In the genomic region with DNA sequence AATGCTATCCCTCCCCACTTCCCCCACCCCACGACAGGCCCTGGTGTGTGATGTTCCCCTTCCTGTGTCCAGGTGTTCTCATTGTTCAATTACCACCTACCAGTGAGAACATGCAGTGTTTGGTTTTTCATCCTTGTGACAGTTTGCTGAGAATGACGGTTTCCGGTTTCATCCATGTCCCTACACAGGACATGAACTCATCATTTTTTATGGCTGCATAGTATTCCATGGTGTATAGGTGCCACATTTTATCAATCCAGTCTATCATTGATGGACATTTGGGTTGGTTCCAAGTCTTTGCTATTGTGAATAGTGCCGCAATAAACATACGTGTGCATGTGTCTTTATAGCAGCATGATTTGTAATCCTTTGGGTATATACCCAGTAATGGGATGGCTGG, we compare ENCODE assay signal across 2 cellular contexts. TPM values are rescaled to one million over a fixed set of nuclear protein-coding genes. Genes with fewer than 3 reads are reported as not detected.
DNase-seq lines count a peak whose midpoint lies in the region; ATAC-seq, FAIRE-seq and TF ChIP-seq lines count a peak whose summit lies in the region.
"Not testable (repeated sequence)": the region's sequence is repeated elsewhere in the genome, so short reads cannot be mapped to it uniquely, and the experiment has no call there.

No MANE protein-coding gene starts in this region.

- FAIRE-seq in K562 (lab: Jason Lieb, UNC): not testable (repeated sequence)

- not testable (repeated sequence) for BruUV-seq in K562 (replicated peaks; lab: Mats Ljungman, UMichigan)

- H3K9ac ChIP-seq in K562 (ENCODE audit: insufficient read depth in 1 of 2, low read depth in 2 of 2, low read length in 2 of 2): not testable (repeated sequence)

- H3K36me3 ChIP-seq in HEK293 (ENCODE audit: control insufficient read depth in 2 of 2, insufficient read depth in 1 of 2, low read length in 2 of 2); K562 (ENCODE audit: control insufficient read depth, insufficient read depth, low read length): not testable (repeated sequence)

- not testable (repeated sequence) for TF ChIP-seq RAD21 in K562 (CRISPR knock-in tag; conservative IDR thresholded peaks at IDR 0.05 in 1 of 2, IDR thresholded peaks at IDR 0.05 in 1 of 2)

- intact Hi-C loops in K562 (cut with micrococcal nuclease): not testable (repeated sequence)

- not testable (repeated sequence) for H4K20me1 ChIP-seq in K562 (replicated peaks; ENCODE audit: control insufficient read depth, insufficient read depth, low read length)

- not testable (repeated sequence) for ATAC-seq in K562

- not testable (repeated sequence) for H3K9me3 ChIP-seq in HEK293 (ENCODE audit: control insufficient read depth, insufficient read depth, low read depth, low read length); K562 (replicated peaks; ENCODE audit: control insufficient read depth, insufficient read depth, low read depth, low read length)

- not testable (repeated sequence) for H3K4me2 ChIP-seq in K562 (ENCODE audit: insufficient read depth, low read length)

- not testable (repeated sequence) for H3K9me1 ChIP-seq in K562 (ENCODE audit: control insufficient read depth, insufficient read depth, low read length)

- H2AFZ ChIP-seq in K562 (ENCODE audit: low read depth, low read length): not testable (repeated sequence)

- not testable (repeated sequence) for H3K27ac ChIP-seq in HEK293 (ENCODE audit: extremely low read depth, low read depth, low read length); K562 (ENCODE audit: extremely low read depth, low read depth, low read length)

- not testable (repeated sequence) for TF ChIP-seq CTCF in HEK293 (tag by site-specific recombination; IDR thresholded peaks at IDR 0.05); K562 (IDR thresholded peaks at IDR 0.05 in 2 of 3, conservative IDR thresholded peaks at IDR 0.05 in 1 of 3; ENCODE audit: insufficient read depth in 2 of 3, low read depth in 1 of 3, low read length in 3 of 3)

- H3K4me3 ChIP-seq in HEK293 (ENCODE audit: low read depth, low read length); K562: not testable (repeated sequence)

- CTCF ChIA-PET in HEK293 (lab: Yijun Ruan, JAX): interaction anchor here (1.3 kb wide), 1 partner anchor 15 kb away, joined by 4 read pairs; no protein-coding TSS in a partner anchor
- CTCF ChIA-PET in K562 (lab: Yijun Ruan, JAX; ENCODE audit: low intra/inter-chr PET ratio): not testable (repeated sequence)

- not testable (repeated sequence) for TF ChIP-seq EP300 in K562 (IDR thresholded peaks at IDR 0.05; ENCODE audit: low read length)

- in situ Hi-C loops in K562 (cut with MboI): not testable (repeated sequence)

- H3K4me1 ChIP-seq in HEK293 (ENCODE audit: control insufficient read depth, insufficient read depth, low read length); K562 (replicated peaks in 1 of 2; ENCODE audit: control insufficient read depth in 2 of 2, insufficient read depth in 2 of 2, low read length in 2 of 2): not testable (repeated sequence)

- POLR2A ChIA-PET in HEK293 (lab: Yijun Ruan, JAX); K562 (lab: Yijun Ruan, JAX): not testable (repeated sequence)

- not testable (repeated sequence) for DNase-seq in K562 (ENCODE audit: extremely low read depth in 1 of 4, low spot score in 3 of 4)

- TF ChIP-seq POLR2A in K562 (conservative IDR thresholded peaks at IDR 0.05): not testable (repeated sequence)

- H3K27me3 ChIP-seq in K562 (ENCODE audit: control insufficient read depth in 2 of 2, insufficient read depth in 2 of 2, low read length in 2 of 2): not testable (repeated sequence)

- WGBS in K562 (ENCODE audit: insufficient coverage, low coverage, missing lambda C conversion rate): 60% methylated on average over 3 of the region's 5 CpGs

- H3K79me2 ChIP-seq in K562 (ENCODE audit: control insufficient read depth, insufficient read depth, low read length): not testable (repeated sequence)

TF ChIP-seq in HEK293, 187 proteins besides CTCF, POLR2A, EP300 and RAD21:
- TF ChIP-seq ZNF146 (tag by site-specific recombination; IDR thresholded peaks at IDR 0.05): peak; percentile 81; the same call in 1 of the 2 replicates
- TF ChIP-seq, protein P1, sequence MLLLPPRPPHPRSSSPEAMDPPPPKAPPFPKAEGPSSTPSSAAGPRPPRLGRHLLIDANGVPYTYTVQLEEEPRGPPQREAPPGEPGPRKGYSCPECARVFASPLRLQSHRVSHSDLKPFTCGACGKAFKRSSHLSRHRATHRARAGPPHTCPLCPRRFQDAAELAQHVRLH (tag by site-specific recombination; IDR thresholded peaks at IDR 0.05): peak; percentile 54; the same call in 1 of the 2 replicates

TF ChIP-seq in K562, 482 proteins besides CTCF, POLR2A, EP300 and RAD21:
- peak; percentile 23 for TF ChIP-seq ZNF146 (CRISPR knock-in tag; IDR thresholded peaks at IDR 0.05; ENCODE audit: unreplicated experiment)
TF ChIP-seq in K562: peak in this region for 1; not testable (repeated sequence) for 481.

RNA-seq across cellular contexts. Expression of gene BEND3, which starts 49.0 kb away (rescaled TPM):
- 5.7 and 9.5 TPM in 2 replicates for total RNA-seq in K562 (2011; cell fraction: chromatin; rRNA removed; ENCODE audit: low replicate concordance)
- 7.0 and 7.8 TPM in 2 replicates for total RNA-seq in K562 (2011; cell fraction: nucleolus; rRNA removed)
- 5.8 and 6.0 TPM in 2 replicates for total RNA-seq in K562 (2011; cell fraction: nucleoplasm; rRNA removed)
- total RNA-seq in K562 (2014; rRNA removed) (3.6 and 4.2 TPM in 2 replicates), K562 (2014; rRNA removed; fragmentation: Illumina TruSeq; extraction: Trizol) (3.6 and 4.0 TPM in 2 replicates), K562 (2015; rRNA removed; fragmentation: Illumina TruSeq; extraction: Trizol) (4.7 TPM in 2 replicates), K562 (2021) (7.4 and 8.4 TPM in 2 replicates)
- polyA plus RNA-seq in K562 (2011; rRNA removed) (1.9 and 2.4 TPM in 2 replicates), K562 (2014; fragmentation: Illumina TruSeq; extraction: Trizol) (3.3 and 3.8 TPM in 2 replicates), K562 (2014; fragmentation: Nextera tagmentation; extraction: Ambion mirVana) (1 to 10 TPM in 1 of 2 experiments, under 1 TPM in 1; 0.64 to 1.6 TPM), K562 (2014; rRNA removed) (2.5 and 3.5 TPM in 2 replicates)
- 2.0 and 3.0 TPM in 2 replicates for polyA plus RNA-seq in K562 (2011; cell fraction: cytosol; rRNA removed)
- 2.9 and 4.6 TPM in 2 replicates for polyA plus RNA-seq in K562 (2011; cell fraction: nucleus; rRNA removed)
- polyA plus RNA-seq in K562 (2012): 1.6 and 3.1 TPM in 2 replicates
- 4.6 and 7.4 TPM in 2 replicates for polyA minus RNA-seq in K562 (2011; rRNA and poly(A)+ RNA removed)
- 5.6 and 6.8 TPM in 2 replicates for polyA minus RNA-seq in K562 (2011; cell fraction: cytosol; rRNA and poly(A)+ RNA removed)
- polyA minus RNA-seq in K562 (2011; cell fraction: nucleus; rRNA and poly(A)+ RNA removed): 3.2 and 3.4 TPM in 2 replicates
